In genomic region chr6:17173071-17173470, GRCh38 we compare ENCODE assay signal across 23 cellular contexts.
"Had no signal": no experiment of that assay in that cellular context is flagged by ENCODE, and none has a peak within 500 bp of the region (broad histone marks: within the 10 kb centered on the region; RNA-seq: fewer than 3 reads in every experiment).

No MANE protein-coding gene starts in this region.

- H3K36me3 Mint-ChIP-seq: memory B cell; mesothelial cell of epicardium; naive B cell; natural killer cell treated with Interleukin-12 subunit alpha and Interleukin-12 subunit beta and Interleukin-15 and Interleukin-18, amount 100 ng/mL, for 72 hours; stimulated activated effector memory CD8-positive, alpha-beta T cell treated with anti-CD3 and anti-CD28 coated beads, Interleukin-12 subunit alpha, Interleukin-12 subunit beta, amount 100 ng/mL, for 72 hours; type B pancreatic cell had no signal

- H3K4me3 Mint-ChIP-seq: effector memory CD8-positive, alpha-beta T cell; memory B cell; mesothelial cell of epicardium; naive B cell; natural killer cell treated with Interleukin-12 subunit alpha and Interleukin-12 subunit beta and Interleukin-15 and Interleukin-18, amount 100 ng/mL, for 72 hours; neural crest cell; stimulated activated effector memory CD8-positive, alpha-beta T cell treated with anti-CD3 and anti-CD28 coated beads, Interleukin-12 subunit alpha, Interleukin-12 subunit beta, amount 100 ng/mL, for 72 hours; type B pancreatic cell had no signal

- H3K27ac Mint-ChIP-seq: effector memory CD8-positive, alpha-beta T cell; memory B cell; mesothelial cell of epicardium; naive B cell; natural killer cell treated with Interleukin-12 subunit alpha and Interleukin-12 subunit beta and Interleukin-15 and Interleukin-18, amount 100 ng/mL, for 72 hours; stimulated activated effector memory CD8-positive, alpha-beta T cell treated with anti-CD3 and anti-CD28 coated beads, Interleukin-12 subunit alpha, Interleukin-12 subunit beta, amount 100 ng/mL, for 72 hours; type B pancreatic cell had no signal

- DNase-seq: cortex of kidney; effector memory CD8-positive, alpha-beta T cell; erythroblast; esophagus squamous epithelium; kidney; mucosa of descending colon; naive B cell; pancreas; stimulated activated CD4-positive, alpha-beta T cell treated with anti-CD3 and anti-CD28 coated beads, Interleukin-2, amount 100 ng/mL, for 24 hours; stimulated activated CD4-positive, alpha-beta T cell treated with anti-CD3 and anti-CD28 coated beads, Interleukin-4, amount 100 ng/mL, for 24 hours; stimulated activated naive CD4-positive, alpha-beta T cell treated with Interleukin-2 at 50 U/mL for 16 hours; stomach; tibial artery had no signal

- H3K4me1 ChIP-seq: esophagus squamous epithelium, pancreas, stomach, tibial artery had no signal

- H3K9me3 ChIP-seq: esophagus squamous epithelium, mucosa of descending colon, neutrophil, pancreas, stomach, tibial artery had no signal

- H3K27me3 ChIP-seq: esophagus squamous epithelium, neutrophil, pancreas, stomach, tibial artery had no signal

- H3K36me3 ChIP-seq: esophagus squamous epithelium, neutrophil, pancreas, stomach, tibial artery had no signal

- H3K4me1 Mint-ChIP-seq: memory B cell; mesothelial cell of epicardium; naive B cell; stimulated activated effector memory CD8-positive, alpha-beta T cell treated with anti-CD3 and anti-CD28 coated beads, Interleukin-12 subunit alpha, Interleukin-12 subunit beta, amount 100 ng/mL, for 72 hours had no signal

- H3K9me3 Mint-ChIP-seq: effector memory CD8-positive, alpha-beta T cell; natural killer cell treated with Interleukin-12 subunit alpha and Interleukin-12 subunit beta and Interleukin-15 and Interleukin-18, amount 100 ng/mL, for 72 hours; neural crest cell; stimulated activated effector memory CD8-positive, alpha-beta T cell treated with anti-CD3 and anti-CD28 coated beads, Interleukin-12 subunit alpha, Interleukin-12 subunit beta, amount 100 ng/mL, for 72 hours; type B pancreatic cell had no signal

- H3K4me3 ChIP-seq: esophagus squamous epithelium, lung, mucosa of descending colon, pancreas, stomach, tibial artery had no signal

- ATAC-seq: effector memory CD8-positive, alpha-beta T cell; left lobe of liver; mucosa of descending colon; natural killer cell treated with Interleukin-12 subunit alpha and Interleukin-12 subunit beta and Interleukin-15 and Interleukin-18, amount 100 ng/mL, for 72 hours; pancreas; sciatic nerve; stimulated activated effector memory CD8-positive, alpha-beta T cell treated with anti-CD3 and anti-CD28 coated beads, Interleukin-12 subunit alpha, Interleukin-12 subunit beta, amount 100 ng/mL, for 72 hours had no signal

- H3K27ac ChIP-seq: esophagus squamous epithelium, neutrophil, pancreas, stomach, tibial artery had no signal
